Comparison of ENCODE assay signal across 8 cellular contexts in the genomic region with DNA sequence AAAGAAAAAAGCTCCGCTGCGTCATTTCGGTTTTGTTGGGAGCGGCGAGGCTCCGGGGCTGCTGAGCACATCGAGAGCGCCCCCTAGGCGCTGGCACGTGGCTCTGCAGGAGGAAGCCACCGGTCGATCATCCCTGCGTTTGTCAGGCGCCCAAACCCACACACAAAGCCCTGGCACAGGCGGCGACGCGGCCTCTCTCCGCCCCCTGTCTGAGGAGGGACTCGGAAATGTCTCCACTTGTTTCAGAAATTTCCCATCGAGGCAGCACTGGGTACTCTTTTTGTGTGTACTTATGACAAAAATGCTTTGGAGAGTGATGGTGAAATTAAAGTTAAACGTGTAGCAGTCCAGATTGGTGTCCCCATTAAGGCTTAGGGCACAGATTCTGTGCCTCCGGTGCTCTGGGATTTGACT.
DNase-seq lines count a peak whose midpoint lies in the region; ATAC-seq, FAIRE-seq and TF ChIP-seq lines count a peak whose summit lies in the region.

No MANE protein-coding gene starts in this region.

- no peak for TF ChIP-seq CTCF in omental fat pad (IDR thresholded peaks at IDR 0.05)

- peak overlapping the region; percentile 24; the same call in 1 of the 2 replicates for H3K4me3 ChIP-seq in HUES48 (ENCODE audit: low read depth, low read length)
- no peak overlapping the region for H3K4me3 ChIP-seq in adipocyte (ENCODE audit: low read length)
- H3K4me3 ChIP-seq in small intestine (ENCODE audit: low read depth in 1 of 2, low read length in 2 of 2) = no peak overlapping the region

- no peak overlapping the region for H3K9ac ChIP-seq in HUES48 (ENCODE audit: low read depth, low read length)
- H3K9ac ChIP-seq in adipocyte (ENCODE audit: low read length) = no peak overlapping the region

- H3K36me3 ChIP-seq in HUES48 (ENCODE audit: control insufficient read depth, insufficient read depth, low read length) = no peaks in the 10 kb centered on the region
- H3K36me3 ChIP-seq in adipocyte (ENCODE audit: control insufficient read depth, insufficient read depth, low read length, severe bottlenecking) = no peaks in the 10 kb centered on the region
- H3K36me3 ChIP-seq in small intestine (ENCODE audit: control insufficient read depth in 2 of 2, insufficient read depth in 2 of 2, low read length in 2 of 2) = no peaks in the 10 kb centered on the region

- 3 to 5% (median 4%) methylated on average over 23 of the region's 23 CpGs for WGBS in small intestine, 3 donors

- ATAC-seq in GM19328 (IDR thresholded peaks at IDR 0.05; ENCODE audit: unreplicated experiment) = peak; percentile 79
- ATAC-seq in omental fat pad (ENCODE audit: low FRiP score) = no peak

- H3K9me3 ChIP-seq in HUES48 (ENCODE audit: control insufficient read depth, insufficient read depth, low read length) (no peaks in the 10 kb centered on the region), adipocyte (ENCODE audit: control insufficient read depth, low read length) (no peaks in the 10 kb centered on the region), small intestine (ENCODE audit: control insufficient read depth, low read depth) (no peaks in the 10 kb centered on the region)

- H3K27ac ChIP-seq in HUES48 (ENCODE audit: low read depth, low read length) (no peak overlapping the region), small intestine (ENCODE audit: low read depth in 1 of 2, low read length in 1 of 2) (no peak overlapping the region)

- H3K4me1 ChIP-seq in HUES48 (ENCODE audit: control insufficient read depth, insufficient read depth, low read length) = peaks cover 4% of the 10 kb centered on the region
- H3K4me1 ChIP-seq in adipocyte (ENCODE audit: control insufficient read depth, insufficient read depth, low read length) = no peaks in the 10 kb centered on the region
- H3K4me1 ChIP-seq in small intestine (ENCODE audit: control insufficient read depth in 2 of 2, insufficient read depth in 1 of 2, low read depth in 1 of 2, low read length in 1 of 2) = no peaks in the 10 kb centered on the region

- DNase-seq in CMK (ENCODE audit: low read depth) (peak; percentile 14), NOMO-1 (lab: John Stamatoyannopoulos, UW; ENCODE audit: unreplicated experiment in 2 of 2) (peak; percentile 2 to 6), adipocyte (ENCODE audit: low read depth) (peak; percentile 69), hepatic stellate cell (ENCODE audit: low spot score) (peak; percentile 19), small intestine (peak; percentile 53), omental fat pad (ENCODE audit: low spot score) (no peak)

- H3K27me3 ChIP-seq in HUES48 (ENCODE audit: control insufficient read depth, insufficient read depth, low read length) (peaks cover 22% of the 10 kb centered on the region), adipocyte (replicated peaks; ENCODE audit: control insufficient read depth, insufficient read depth, low read length) (peaks cover 23% of the 10 kb centered on the region), small intestine (ENCODE audit: control insufficient read depth in 2 of 2, insufficient read depth in 2 of 2, low read length in 2 of 2) (peaks cover 0 to 4% of the 10 kb centered on the region in 2 donors)

- no peak for FAIRE-seq in small intestine (lab: Jason Lieb, UNC)
